Comparison of ENCODE assay signal across 12 cellular contexts in the genomic region with DNA sequence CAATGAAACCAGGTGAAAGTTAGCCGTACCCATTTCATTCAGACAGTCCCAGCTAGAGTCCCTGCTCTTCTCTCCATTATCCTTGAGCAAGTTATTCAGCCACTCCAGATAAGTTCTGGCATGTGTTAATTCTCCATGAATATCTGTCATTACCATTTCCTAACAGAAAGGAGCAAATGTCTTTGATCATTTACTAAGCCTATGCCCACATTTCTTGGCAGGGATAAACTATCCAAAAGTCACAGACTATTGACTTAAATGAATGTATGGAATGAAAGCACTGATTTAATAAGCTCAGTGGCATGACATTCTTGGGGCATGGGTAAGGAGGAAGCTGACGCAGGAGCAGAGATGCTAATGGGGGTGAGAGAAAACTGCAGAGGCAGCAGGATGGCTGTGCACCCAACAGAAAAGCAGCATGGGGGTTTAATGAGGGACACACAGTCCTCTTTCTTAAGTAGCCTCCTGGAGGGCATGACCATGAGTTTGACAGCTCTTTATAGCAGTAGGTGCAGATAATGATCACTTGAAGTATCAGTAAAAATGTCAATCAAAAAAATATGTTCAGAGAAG. TPM values are rescaled to one million over a fixed set of nuclear protein-coding genes. Genes with fewer than 3 reads are reported as not detected.
DNase-seq lines count a peak whose midpoint lies in the region; ATAC-seq and TF ChIP-seq lines count a peak whose summit lies in the region.
"Had no signal": no experiment of that assay in that cellular context is flagged by ENCODE, and none has a peak within 500 bp of the region (broad histone marks: within the 10 kb centered on the region; RNA-seq: fewer than 3 reads in every experiment).

No MANE protein-coding gene starts in this region.

- TF ChIP-seq CTCF in astrocyte of the spinal cord (IDR thresholded peaks at IDR 0.05; ENCODE audit: low read depth, low read length) = no peak

- H3K4me1 Mint-ChIP-seq in activated T-cell treated with anti-CD3 and anti-CD28 coated beads, Interleukin-2, amount 50 U/mL, for 4 hours (ENCODE audit: low read depth) = no peaks in the 10 kb centered on the region

- no peaks in the 10 kb centered on the region for H3K9me3 Mint-ChIP-seq in activated T-cell treated with anti-CD3 and anti-CD28 coated beads, Interleukin-2, amount 50 U/mL, for 4 hours
- H3K9me3 Mint-ChIP-seq: CD4-positive, alpha-beta T cell had no signal

- DNase-seq in AG08395 (ENCODE audit: low spot score) = peak; percentile 68
- DNase-seq in HT1080 (ENCODE audit: low read depth) = peak; percentile 76
- peak; percentile 68 for DNase-seq in astrocyte of the spinal cord (ENCODE audit: low read depth, low spot score)
- peak; percentile 71 for DNase-seq in iris pigment epithelial cell (ENCODE audit: low read depth)
- no peak for DNase-seq in amygdala (lab: John Stamatoyannopoulos, UW)
- no peak for DNase-seq in stimulated activated CD4-positive, alpha-beta T cell treated with anti-CD3 and anti-CD28 coated beads, Interleukin-15, amount 100 ng/mL, for 24 hours
- DNase-seq in activated T-cell treated with anti-CD3 and anti-CD28 coated beads, Interleukin-2, amount 50 U/mL, for 4 hours = no peak
- DNase-seq: CD4-positive, alpha-beta T cell; H7; SJCRH30; trophoblast cell had no signal

- in situ Hi-C loops in astrocyte of the spinal cord (cut with HindIII; ENCODE audit: low sequenced_read_pairs) = no loop called here

- H3K27me3 Mint-ChIP-seq in activated T-cell treated with anti-CD3 and anti-CD28 coated beads, Interleukin-2, amount 50 U/mL, for 4 hours (ENCODE audit: low read depth) = peaks cover 4% of the 10 kb centered on the region

- ATAC-seq in activated T-cell treated with anti-CD3 and anti-CD28 coated beads, Interleukin-2, amount 50 U/mL, for 4 hours = no peak
- no peak for ATAC-seq in GM21576 (IDR thresholded peaks at IDR 0.05; ENCODE audit: unreplicated experiment)

- no peak overlapping the region for H3K4me3 Mint-ChIP-seq in activated T-cell treated with anti-CD3 and anti-CD28 coated beads, Interleukin-2, amount 50 U/mL, for 4 hours
- H3K4me3 Mint-ChIP-seq: CD4-positive, alpha-beta T cell had no signal

- H3K36me3 Mint-ChIP-seq in activated T-cell treated with anti-CD3 and anti-CD28 coated beads, Interleukin-2, amount 50 U/mL, for 4 hours (ENCODE audit: insufficient read depth) = no peaks in the 10 kb centered on the region

- H3K4me3 ChIP-seq in astrocyte of the spinal cord (ENCODE audit: low read depth, low read length) = no peak overlapping the region
- H3K4me3 ChIP-seq: SJCRH30 had no signal

RNA-seq across cellular contexts. Expression of a gene that starts 17.6 kb away (rescaled TPM):
- total RNA-seq in HT1080 (2014; rRNA removed; shearing (Covaris generic)) = 180 and 213 TPM in 2 replicates
- polyA plus RNA-seq in HT1080 (2015; cell fraction: cytosol; rRNA removed) = 68.0 and 70.6 TPM in 2 replicates
- 83.7 and 84.6 TPM in 2 replicates for polyA plus RNA-seq in HT1080 (2015; cell fraction: nucleus; rRNA removed)
- total RNA-seq in activated T-cell treated with anti-CD3 and anti-CD28 coated beads, Interleukin-2, amount 50 U/mL, for 4 hours = 10 to 100 TPM; 53.0 to 70.5 (median 66.8) TPM

Comparison
In these comparisons a context has a peak if more than half of its experiments do, and no peak if none do; other contexts are left out.
1. DNase-seq: peak in AG08395 (single experiment), HT1080 (single experiment), astrocyte of the spinal cord (single experiment) and iris pigment epithelial cell (single experiment); none in amygdala (0 of 56), stimulated activated CD4-positive, alpha-beta T cell treated with anti-CD3 and anti-CD28 coated beads, Interleukin-15, amount 100 ng/mL, for 24 hours (single experiment) and activated T-cell treated with anti-CD3 and anti-CD28 coated beads, Interleukin-2, amount 50 U/mL, for 4 hours (single experiment).